ENCODE assay signal across 23 cellular contexts in genomic region chr14:23162800-23163199, GRCh38. TPM values are rescaled to one million over a fixed set of nuclear protein-coding genes. Genes with fewer than 3 reads are reported as not detected.
DNase-seq lines count a peak whose midpoint lies in the region; ATAC-seq and TF ChIP-seq lines count a peak whose summit lies in the region.
"Had no signal": no experiment of that assay in that cellular context is flagged by ENCODE, and none has a peak within 500 bp of the region (broad histone marks: within the 10 kb centered on the region; RNA-seq: fewer than 3 reads in every experiment).

No MANE protein-coding gene starts in this region.

- intact Hi-C loops in CD14-positive monocyte (cut with micrococcal nuclease) = loop anchor here in 1 of 2 donors (2.0 kb wide), 1 partner anchor 20 kb away; the partner anchor contains the start of gene SLC7A8

- peaks cover 0 to 3% (median 1%) of the 10 kb centered on the region in 3 donors for H3K27me3 Mint-ChIP-seq in CD14-positive monocyte (ENCODE audit: low read depth in 3 of 3)
- H3K27me3 Mint-ChIP-seq in activated CD8-positive, alpha-beta T cell treated with anti-CD3 and anti-CD28 coated beads, Interleukin-2, amount 10 ng/mL, durations not matched to agents 7 days and 5 days (ENCODE audit: low read depth) = peaks cover 3% of the 10 kb centered on the region
- no peaks in the 10 kb centered on the region for H3K27me3 Mint-ChIP-seq in nephron (ENCODE audit: low read depth)
- H3K27me3 Mint-ChIP-seq in chondrocyte (ENCODE audit: low read depth) = peaks cover 17% of the 10 kb centered on the region

- H3K27ac Mint-ChIP-seq in CD14-positive monocyte = peak overlapping the region; percentile 86 to 99 (median 99)
- H3K27ac Mint-ChIP-seq in activated CD8-positive, alpha-beta T cell treated with anti-CD3 and anti-CD28 coated beads, Interleukin-2, amount 10 ng/mL, durations not matched to agents 7 days and 5 days = peak overlapping the region; percentile 35
- peak overlapping the region; percentile 61 to 74 (median 69) for H3K27ac Mint-ChIP-seq in nephron
- no peak overlapping the region for H3K27ac Mint-ChIP-seq in chondrocyte (ENCODE audit: unreplicated experiment)
- H3K27ac Mint-ChIP-seq: activated T-helper 17 cell treated with anti-CD3 and anti-CD28 coated beads, Interleukin-2, amount 50 U/mL, for 72 hours; T-helper 2 cell treated with Interferon-gamma antibody and Interleukin-4, amounts not matched to agents 5 μg/mL and 100 μg/mL, for 36 hours had no signal

- H3K9me3 ChIP-seq in WERI-Rb-1 (ENCODE audit: severe bottlenecking) = no peaks in the 10 kb centered on the region
- H3K9me3 ChIP-seq: esophagus muscularis mucosa, upper lobe of right lung had no signal

- TF ChIP-seq CTCF in CD14-positive monocyte (IDR thresholded peaks at IDR 0.05) (no peak), nephron (IDR thresholded peaks at IDR 0.05; ENCODE audit: unreplicated experiment in 3 of 3) (no peak), chondrocyte (IDR thresholded peaks at IDR 0.05) (no peak), WERI-Rb-1 (IDR thresholded peaks at IDR 0.05; ENCODE audit: low read depth, low read length) (no peak)

- no peak overlapping the region for H3K27ac ChIP-seq in WERI-Rb-1
- H3K27ac ChIP-seq: upper lobe of right lung had no signal

- DNase-seq in CD14-positive monocyte (ENCODE audit: low spot score) = no peak
- DNase-seq in GDM1 (lab: John Stamatoyannopoulos, UW) = peak; percentile 25
- DNase-seq in activated CD8-positive, alpha-beta T cell treated with anti-CD3 and anti-CD28 coated beads, Interleukin-2, amount 10 ng/mL, durations not matched to agents 7 days and 5 days = no peak
- DNase-seq in stimulated activated naive CD4-positive, alpha-beta T cell (lab: John Stamatoyannopoulos, UW) = no peak
- DNase-seq in chondrocyte (ENCODE audit: low spot score) = no peak
- DNase-seq in WERI-Rb-1 = no peak
- no peak for DNase-seq in NK-92 treated with Interleukin-12 subunit alpha and Interleukin-12 subunit beta, amount 100 ng/mL, for 24 hours (lab: John Stamatoyannopoulos, UW)
- DNase-seq: effector CD8-positive, alpha-beta T cell; left cardiac atrium; midbrain; NCI-H1417 treated with DMSO at 0.1 percent for 48 hours; NCI-H524; occipital lobe; retina; SHP77 treated with DMSO at 0.1 percent for 48 hours; stimulated activated naive CD4-positive, alpha-beta T cell treated with Interleukin-2 at 50 U/mL for 16 hours; upper lobe of right lung had no signal

- peaks cover 0 to 3% of the 10 kb centered on the region in 2 donors for H3K36me3 Mint-ChIP-seq in CD14-positive monocyte
- no peaks in the 10 kb centered on the region for H3K36me3 Mint-ChIP-seq in activated CD8-positive, alpha-beta T cell treated with anti-CD3 and anti-CD28 coated beads, Interleukin-2, amount 10 ng/mL, durations not matched to agents 7 days and 5 days (ENCODE audit: low read depth)
- H3K36me3 Mint-ChIP-seq in nephron (ENCODE audit: low read depth) = peaks cover 64% of the 10 kb centered on the region
- H3K36me3 Mint-ChIP-seq in chondrocyte (ENCODE audit: low read depth) = no peaks in the 10 kb centered on the region

- POLR2A ChIA-PET in activated CD8-positive, alpha-beta T cell treated with anti-CD3 and anti-CD28 coated beads, Interleukin-2, amount 10 ng/mL, durations not matched to agents 7 days and 5 days (lab: Charles Lee) = no interaction called here

- H3K9me3 Mint-ChIP-seq in CD14-positive monocyte (peaks cover 0 to 2% (median 0%) of the 10 kb centered on the region in 7 donors), nephron (no peaks in the 10 kb centered on the region), chondrocyte (ENCODE audit: low read depth) (no peaks in the 10 kb centered on the region)
- no peaks in the 10 kb centered on the region for H3K9me3 Mint-ChIP-seq in activated CD8-positive, alpha-beta T cell treated with anti-CD3 and anti-CD28 coated beads, Interleukin-2, amount 10 ng/mL, durations not matched to agents 7 days and 5 days (ENCODE audit: insufficient read depth)
- H3K9me3 Mint-ChIP-seq: activated T-helper 17 cell treated with anti-CD3 and anti-CD28 coated beads, Interleukin-2, amount 50 U/mL, for 72 hours; T-helper 2 cell treated with Interferon-gamma antibody and Interleukin-4, amounts not matched to agents 5 μg/mL and 100 μg/mL, for 36 hours had no signal

- CTCF ChIA-PET in activated CD8-positive, alpha-beta T cell treated with anti-CD3 and anti-CD28 coated beads, Interleukin-2, amount 10 ng/mL, durations not matched to agents 7 days and 5 days (lab: Charles Lee) = interaction anchor here (1.2 to 2.9 kb wide), 4 partner anchors 14 to 42 kb away, joined by 3 to 22 read pairs (median 11); no protein-coding TSS in a partner anchor

- peak overlapping the region; percentile 12 to 61 for H3K4me3 Mint-ChIP-seq in CD14-positive monocyte
- H3K4me3 Mint-ChIP-seq in activated CD8-positive, alpha-beta T cell treated with anti-CD3 and anti-CD28 coated beads, Interleukin-2, amount 10 ng/mL, durations not matched to agents 7 days and 5 days = no peak overlapping the region
- H3K4me3 Mint-ChIP-seq in nephron = no peak overlapping the region
- no peak overlapping the region for H3K4me3 Mint-ChIP-seq in chondrocyte (ENCODE audit: unreplicated experiment)
- H3K4me3 Mint-ChIP-seq: activated T-helper 17 cell treated with anti-CD3 and anti-CD28 coated beads, Interleukin-2, amount 50 U/mL, for 72 hours; T-helper 2 cell treated with Interferon-gamma antibody and Interleukin-4, amounts not matched to agents 5 μg/mL and 100 μg/mL, for 36 hours had no signal

- H3K36me3 ChIP-seq in WERI-Rb-1 = no peaks in the 10 kb centered on the region
- H3K36me3 ChIP-seq: upper lobe of right lung had no signal

- H3K4me1 Mint-ChIP-seq in CD14-positive monocyte (peaks cover 52% of the 10 kb centered on the region), nephron (peaks cover 59% of the 10 kb centered on the region), chondrocyte (ENCODE audit: low read depth) (peaks cover 26% of the 10 kb centered on the region)
- peaks cover 11% of the 10 kb centered on the region for H3K4me1 Mint-ChIP-seq in activated CD8-positive, alpha-beta T cell treated with anti-CD3 and anti-CD28 coated beads, Interleukin-2, amount 10 ng/mL, durations not matched to agents 7 days and 5 days (ENCODE audit: low read depth)

- no peak overlapping the region for H3K4me3 ChIP-seq in WERI-Rb-1 (ENCODE audit: low read depth, low read length)
- H3K4me3 ChIP-seq: esophagus muscularis mucosa, upper lobe of right lung had no signal

- no peak for ATAC-seq in activated CD8-positive, alpha-beta T cell treated with anti-CD3 and anti-CD28 coated beads, Interleukin-2, amount 10 ng/mL, durations not matched to agents 7 days and 5 days
- ATAC-seq: upper lobe of right lung had no signal

- H3K27me3 ChIP-seq in WERI-Rb-1 (ENCODE audit: insufficient read depth, low read depth, severe bottlenecking) = peaks cover 25% of the 10 kb centered on the region
- H3K27me3 ChIP-seq: esophagus muscularis mucosa, upper lobe of right lung had no signal

RNA-seq across cellular contexts. Expression of gene SLC7A8, which starts 20.7 kb away (rescaled TPM):
- under 1 TPM; 0.25 to 0.53 TPM for polyA plus RNA-seq in CD14-positive monocyte
- total RNA-seq in activated CD8-positive, alpha-beta T cell treated with anti-CD3 and anti-CD28 coated beads, Interleukin-2, amount 10 ng/mL, durations not matched to agents 7 days and 5 days = under 1 TPM; 0.24 to 0.57 TPM
- 0.31 to 0.89 TPM (median 0.45 TPM) in 3 replicates for total RNA-seq in chondrocyte

RNA-seq across cellular contexts. Expression of gene CEBPE, which starts 43.7 kb away (rescaled TPM):
- polyA plus RNA-seq in CD14-positive monocyte = 1 to 10 TPM in 1 of 2 donors, under 1 TPM in 1; 0.73 to 1.3 TPM
- under 1 TPM; 0.50 to 0.92 TPM for total RNA-seq in activated CD8-positive, alpha-beta T cell treated with anti-CD3 and anti-CD28 coated beads, Interleukin-2, amount 10 ng/mL, durations not matched to agents 7 days and 5 days
- not detected in 3 replicates for total RNA-seq in chondrocyte
- total RNA-seq: activated T-helper 17 cell treated with anti-CD3 and anti-CD28 coated beads, Interleukin-2, amount 50 U/mL, for 72 hours; HT1080; left cardiac atrium; upper lobe of right lung had no signal

RNA-seq across cellular contexts. Expression of gene CIROP, which starts 58.0 kb away (rescaled TPM):
- polyA plus RNA-seq in CD14-positive monocyte = not detected
- total RNA-seq in activated CD8-positive, alpha-beta T cell treated with anti-CD3 and anti-CD28 coated beads, Interleukin-2, amount 10 ng/mL, durations not matched to agents 7 days and 5 days = not detected
- total RNA-seq in chondrocyte = not detected in 3 replicates
- total RNA-seq: activated CD8-positive, alpha-beta memory T cell treated with anti-CD3 and anti-CD28 coated beads for 36 hours; activated T-helper 17 cell treated with anti-CD3 and anti-CD28 coated beads, Interleukin-2, amount 50 U/mL, for 72 hours; HT1080; left cardiac atrium; occipital lobe; upper lobe of right lung had no signal

Comparison
In these comparisons a context has a peak if more than half of its experiments do, and no peak if none do; other contexts are left out.
1. H3K4me3 Mint-ChIP-seq: peak in CD14-positive monocyte (2 of 2); none in activated CD8-positive, alpha-beta T cell treated with anti-CD3 and anti-CD28 coated beads, Interleukin-2, amount 10 ng/mL, durations not matched to agents 7 days and 5 days (single experiment), nephron (0 of 3) and chondrocyte (single experiment).